ENCODE assay signal across 29 cellular contexts in the genomic region with DNA sequence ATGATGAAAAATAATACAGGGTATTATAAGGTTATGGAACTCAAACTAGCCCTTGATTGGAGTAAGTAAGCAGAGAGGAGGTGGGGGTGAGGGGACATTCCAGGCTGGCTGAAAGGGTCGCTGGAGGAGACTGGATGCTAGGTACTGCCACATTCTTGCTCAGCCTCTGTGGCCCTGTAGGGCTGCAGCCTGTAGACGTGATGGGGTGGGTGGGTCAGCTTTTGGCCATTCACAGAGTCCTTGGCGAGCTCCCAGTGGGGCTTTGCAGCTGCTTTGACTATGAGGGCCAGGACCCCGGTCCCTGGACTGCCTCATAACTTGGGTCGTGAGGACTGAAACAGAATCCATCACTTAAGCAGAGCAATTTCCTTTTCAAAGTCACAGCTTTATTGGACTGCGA. TPM values are rescaled to one million over a fixed set of nuclear protein-coding genes. Genes with fewer than 3 reads are reported as not detected.
DNase-seq lines count a peak whose midpoint lies in the region; ATAC-seq, FAIRE-seq and TF ChIP-seq lines count a peak whose summit lies in the region.
"Had no signal": no experiment of that assay in that cellular context is flagged by ENCODE, and none has a peak within 500 bp of the region (broad histone marks: within the 10 kb centered on the region; RNA-seq: fewer than 3 reads in every experiment).

No MANE protein-coding gene starts in this region.

- H2AK5ac ChIP-seq in H1 (ENCODE audit: low read depth, low read length) (no peak overlapping the region), trophoblast cell (ENCODE audit: low read length) (no peak overlapping the region)

- H3K14ac ChIP-seq in H1 (ENCODE audit: insufficient read length): no peak overlapping the region
- H3K14ac ChIP-seq in trophoblast cell (ENCODE audit: low read length): no peak overlapping the region

- H3K9ac ChIP-seq in H1 (replicated peaks in 1 of 4; ENCODE audit: extremely low read depth in 1 of 4, low read depth in 3 of 4, low read length in 3 of 4) (no peak overlapping the region), trophoblast cell (ENCODE audit: low read length) (no peak overlapping the region)
- H3K9ac ChIP-seq: BLaER1 treated with 17β-estradiol and CSF1 and Interleukin-3, amounts not matched to agents 10 nM and 100 nM had no signal

- peaks cover 31% of the 10 kb centered on the region for H3K27me3 ChIP-seq in H7 (ENCODE audit: control insufficient read depth, insufficient read depth, low read length)
- peaks cover 17 to 42% (median 33%) of the 10 kb centered on the region in 4 experiments for H3K27me3 ChIP-seq in H1 (replicated peaks in 1 of 4; ENCODE audit: control insufficient read depth in 3 of 4, extremely low read depth in 1 of 4, insufficient read depth in 3 of 4, low read length in 3 of 4)
- H3K27me3 ChIP-seq in trophoblast cell (ENCODE audit: insufficient read depth, low read length): peaks cover 16% of the 10 kb centered on the region
- H3K27me3 ChIP-seq: SJCRH30 had no signal

- ATAC-seq in GM19455 (IDR thresholded peaks at IDR 0.05; ENCODE audit: unreplicated experiment): no peak
- ATAC-seq: A549, HepG2, K562, PC-3 had no signal

- H3K4me1 ChIP-seq in H1 (replicated peaks in 1 of 4; ENCODE audit: control insufficient read depth in 3 of 4, insufficient read depth in 4 of 4, low read length in 3 of 4) (peaks cover 15 to 30% (median 19%) of the 10 kb centered on the region in 4 experiments; a peak in 6 of 7 replicates), trophoblast cell (ENCODE audit: control insufficient read depth in 1 of 2, insufficient read depth in 2 of 2, low read length in 2 of 2) (peaks cover 6 to 25% of the 10 kb centered on the region in 2 experiments)

- H3K79me2 ChIP-seq in H1 (ENCODE audit: control insufficient read depth in 1 of 2, insufficient read depth in 2 of 2, low read length in 2 of 2) (no peaks in the 10 kb centered on the region), trophoblast cell (ENCODE audit: control insufficient read depth, insufficient read depth, low read length, poor library complexity) (peaks cover 8% of the 10 kb centered on the region)

- POLR2A ChIA-PET in H1 (lab: Charles Lee; ENCODE audit: partially characterized antibody): interaction anchor here (0.5 to 1.0 kb wide), 2 partner anchors 15 to 341 kb away, joined by 3 read pairs; no protein-coding TSS in a partner anchor

- H3K27me3 Mint-ChIP-seq in type B pancreatic cell: peaks cover 58% of the 10 kb centered on the region
- H3K27me3 Mint-ChIP-seq in activated T-helper 1 cell treated with anti-CD3 and anti-CD28 coated beads, Interleukin-12 subunit alpha, Interleukin-12 subunit beta, Interleukin-2, Interleukin-4 antibody, amounts not matched to agents 30 ng/mL and 10 ng/mL and 1 ng/mL, durations not matched to agents 14 hours and 24 hours and 36 hours (ENCODE audit: insufficient read depth): peaks cover 34% of the 10 kb centered on the region

- H3K4ac ChIP-seq in H1 (replicated peaks; ENCODE audit: insufficient read length, low read depth, low read length) (no peak overlapping the region), trophoblast cell (ENCODE audit: low read depth, low read length) (no peak overlapping the region)

- no peak overlapping the region for H2AFZ ChIP-seq in H1 (ENCODE audit: low read length)
- H2AFZ ChIP-seq in trophoblast cell (ENCODE audit: insufficient read depth, low read length, poor library complexity): no peak overlapping the region

- H3K9me3 ChIP-seq in H1 (ENCODE audit: insufficient read depth in 2 of 2, low read depth in 1 of 2, low read length in 1 of 2) (no peaks in the 10 kb centered on the region), trophoblast cell (ENCODE audit: insufficient read depth, low read depth, low read length) (peaks cover 2% of the 10 kb centered on the region)
- H3K9me3 ChIP-seq: A549, SJCRH30 had no signal

- TF ChIP-seq RAD21 in H1 (IDR thresholded peaks at IDR 0.05 in 1 of 2, conservative IDR thresholded peaks at IDR 0.05 in 1 of 2; ENCODE audit: low read depth in 2 of 2, low read length in 2 of 2): no peak

- H3K23ac ChIP-seq in H1 (ENCODE audit: insufficient read length) (no peak overlapping the region), trophoblast cell (ENCODE audit: low read length) (no peak overlapping the region)

- H3K4me3 ChIP-seq in H7 (ENCODE audit: insufficient read depth, low read depth, low read length) (no peak overlapping the region), H1 (ENCODE audit: extremely low read depth in 1 of 4, insufficient read depth in 2 of 4, low read depth in 3 of 4, low read length in 4 of 4) (no peak overlapping the region), trophoblast cell (ENCODE audit: low read depth, low read length) (no peak overlapping the region)
- H3K4me3 ChIP-seq: A549; BLaER1 treated with 17β-estradiol and CSF1 and Interleukin-3, amounts not matched to agents 10 nM and 100 nM; K562; SJCRH30 had no signal

- intact Hi-C loops in activated T-helper 1 cell treated with anti-CD3 and anti-CD28 coated beads, Interleukin-12 subunit alpha, Interleukin-12 subunit beta, Interleukin-2, Interleukin-4 antibody, amounts not matched to agents 30 ng/mL and 10 ng/mL and 1 ng/mL, durations not matched to agents 14 hours and 24 hours and 36 hours (cut with micrococcal nuclease): no loop called here

- DNase-seq in H7: peak; percentile 58
- no peak for DNase-seq in H1 (ENCODE audit: low read depth in 1 of 2, low spot score in 2 of 2)
- DNase-seq in left kidney (ENCODE audit: low read depth, low spot score): peak; percentile 69
- no peak for DNase-seq in trophoblast cell
- no peak for DNase-seq in type B pancreatic cell (ENCODE audit: extremely low spot score, unreplicated experiment)
- DNase-seq in activated T-helper 1 cell treated with anti-CD3 and anti-CD28 coated beads, Interleukin-12 subunit alpha, Interleukin-12 subunit beta, Interleukin-2, Interleukin-4 antibody, amounts not matched to agents 30 ng/mL and 10 ng/mL and 1 ng/mL, durations not matched to agents 14 hours and 24 hours and 36 hours (ENCODE audit: low spot score): no peak
- DNase-seq: AML-193; CD4-positive, alpha-beta T cell; COR-L47; DMS53; GF-D8; Kasumi-1; NCI-H1092 treated with DMSO at 0.1 percent for 48 hours; NCI-H1436; NCI-H187; NCI-H2081 treated with DMSO at 0.1 percent for 48 hours; NCI-H446; NCI-H526; NCI-H82; NK-92 treated with Interleukin-12 subunit alpha and Interleukin-12 subunit beta, amount 100 ng/mL, for 24 hours; PC-3 had no signal

- H3K9me3 Mint-ChIP-seq in type B pancreatic cell: no peaks in the 10 kb centered on the region
- no peaks in the 10 kb centered on the region for H3K9me3 Mint-ChIP-seq in activated T-helper 1 cell treated with anti-CD3 and anti-CD28 coated beads, Interleukin-12 subunit alpha, Interleukin-12 subunit beta, Interleukin-2, Interleukin-4 antibody, amounts not matched to agents 30 ng/mL and 10 ng/mL and 1 ng/mL, durations not matched to agents 14 hours and 24 hours and 36 hours
- H3K9me3 Mint-ChIP-seq: CD4-positive, alpha-beta T cell had no signal

- no peak overlapping the region for H3K27ac Mint-ChIP-seq in type B pancreatic cell
- no peak overlapping the region for H3K27ac Mint-ChIP-seq in activated T-helper 1 cell treated with anti-CD3 and anti-CD28 coated beads, Interleukin-12 subunit alpha, Interleukin-12 subunit beta, Interleukin-2, Interleukin-4 antibody, amounts not matched to agents 30 ng/mL and 10 ng/mL and 1 ng/mL, durations not matched to agents 14 hours and 24 hours and 36 hours
- H3K27ac Mint-ChIP-seq: CD4-positive, alpha-beta T cell had no signal

- no peaks in the 10 kb centered on the region for H3K36me3 Mint-ChIP-seq in type B pancreatic cell
- no peaks in the 10 kb centered on the region for H3K36me3 Mint-ChIP-seq in activated T-helper 1 cell treated with anti-CD3 and anti-CD28 coated beads, Interleukin-12 subunit alpha, Interleukin-12 subunit beta, Interleukin-2, Interleukin-4 antibody, amounts not matched to agents 30 ng/mL and 10 ng/mL and 1 ng/mL, durations not matched to agents 14 hours and 24 hours and 36 hours (ENCODE audit: low read depth)

- H2BK5ac ChIP-seq in H1 (ENCODE audit: low read depth, low read length) (no peak overlapping the region), trophoblast cell (ENCODE audit: low read depth, low read length, poor library complexity) (no peak overlapping the region)

- WGBS in H1 (ENCODE audit: extremely low coverage in 1 of 2, insufficient coverage in 1 of 2, insufficient read length in 1 of 2, insufficient replicate concordance in 2 of 2, low coverage in 1 of 2, low lambda C conversion rate in 2 of 2, missing lambda C conversion rate in 1 of 2), 2 experiments: 55% methylated on average over 6 of the region's 6 CpGs; no CpG with 5 or more reads in 1 of the 2 experiments
- no CpG with 5 or more reads among the region's 6 CpGs for WGBS in trophoblast cell (ENCODE audit: extremely low coverage, insufficient coverage, insufficient read length)

- H3K18ac ChIP-seq in H1 (ENCODE audit: extremely low read depth, low read length): no peak overlapping the region
- H3K18ac ChIP-seq in trophoblast cell (ENCODE audit: low read length): no peak overlapping the region

- H3K79me1 ChIP-seq in H1 (ENCODE audit: low read depth, low read length): no peaks in the 10 kb centered on the region
- peaks cover 21% of the 10 kb centered on the region for H3K79me1 ChIP-seq in trophoblast cell (ENCODE audit: low read length)

- H4K8ac ChIP-seq in H1 (ENCODE audit: extremely low read depth, insufficient read depth, low read length): no peak overlapping the region
- H4K8ac ChIP-seq in trophoblast cell (ENCODE audit: low read depth, low read length): peak overlapping the region; percentile 16

- TF ChIP-seq EP300 in H1 (IDR thresholded peaks at IDR 0.05; ENCODE audit: borderline replicate concordance in 1 of 2, low read depth in 2 of 2, low read length in 2 of 2): no peak

- TF ChIP-seq POLR2A in H1 (IDR thresholded peaks at IDR 0.05; ENCODE audit: control extremely low read depth in 1 of 2, low read depth in 2 of 2, low read length in 2 of 2): no peak

- H3K23me2 ChIP-seq in H1 (ENCODE audit: low read depth, low read length): peaks cover 9% of the 10 kb centered on the region; the same call in 1 of the 2 replicates

- H4K12ac ChIP-seq in trophoblast cell (ENCODE audit: low read depth, low read length): no peak overlapping the region

- H2BK20ac ChIP-seq in H1 (ENCODE audit: low read length): no peak overlapping the region

- no peak for FAIRE-seq in H1 (lab: Jason Lieb, UNC)
- FAIRE-seq: A549, GM12891, H54, HepG2, K562 had no signal

- H2BK120ac ChIP-seq in H1 (replicated peaks; ENCODE audit: low read depth, low read length): no peak overlapping the region
- H2BK120ac ChIP-seq in trophoblast cell (ENCODE audit: insufficient read depth, low read length, poor library complexity): no peak overlapping the region

- H3K36me3 ChIP-seq in H7 (replicated peaks; ENCODE audit: control insufficient read depth, insufficient read depth, low read length) (no peaks in the 10 kb centered on the region), H1 (ENCODE audit: control insufficient read depth in 2 of 4, insufficient read depth in 4 of 4, low read length in 3 of 4) (peaks cover 0 to 6% (median 0%) of the 10 kb centered on the region in 4 experiments; a peak in 1 of 8 replicates), trophoblast cell (ENCODE audit: control insufficient read depth in 1 of 2, insufficient read depth in 2 of 2, low read length in 2 of 2) (no peaks in the 10 kb centered on the region)
- H3K36me3 ChIP-seq: BLaER1 treated with 17β-estradiol and CSF1 and Interleukin-3, amounts not matched to agents 10 nM and 100 nM; SJCRH30 had no signal

- peaks cover 28% of the 10 kb centered on the region for H3K4me1 Mint-ChIP-seq in type B pancreatic cell (ENCODE audit: unreplicated experiment)
- no peaks in the 10 kb centered on the region for H3K4me1 Mint-ChIP-seq in activated T-helper 1 cell treated with anti-CD3 and anti-CD28 coated beads, Interleukin-12 subunit alpha, Interleukin-12 subunit beta, Interleukin-2, Interleukin-4 antibody, amounts not matched to agents 30 ng/mL and 10 ng/mL and 1 ng/mL, durations not matched to agents 14 hours and 24 hours and 36 hours (ENCODE audit: low read depth)

- H4K20me1 ChIP-seq in H1 (replicated peaks in 1 of 2; ENCODE audit: control insufficient read depth in 1 of 2, insufficient read depth in 2 of 2, low read length in 2 of 2): no peaks in the 10 kb centered on the region

- H4K91ac ChIP-seq in H1 (replicated peaks; ENCODE audit: insufficient read length, low read length): no peak overlapping the region
- no peak overlapping the region for H4K91ac ChIP-seq in trophoblast cell (ENCODE audit: low read depth, low read length)

- H2BK12ac ChIP-seq in H1 (ENCODE audit: low read depth, low read length) (no peak overlapping the region), trophoblast cell (ENCODE audit: low read length) (no peak overlapping the region)

- H3K27ac ChIP-seq in H1 (ENCODE audit: low read depth, low read length) (no peak overlapping the region), trophoblast cell (ENCODE audit: low read depth, low read length) (no peak overlapping the region)
- H3K27ac ChIP-seq: A549; BLaER1 treated with 17β-estradiol and CSF1 and Interleukin-3, amounts not matched to agents 10 nM and 100 nM; SJCRH30 had no signal

- TF ChIP-seq CTCF in H1 (IDR thresholded peaks at IDR 0.05; ENCODE audit: control extremely low read depth in 1 of 3, insufficient read depth in 1 of 3, low read depth in 1 of 3, low read length in 3 of 3) (no peak), type B pancreatic cell (conservative IDR thresholded peaks at IDR 0.05) (no peak)

- CTCF ChIA-PET in H1 (lab: Charles Lee; ENCODE audit: partially characterized antibody): interaction anchor here (0.7 to 1.6 kb wide), 3 partner anchors 13 to 349 kb away, joined by 3 read pairs; no protein-coding TSS in a partner anchor

- H3K4me3 Mint-ChIP-seq in type B pancreatic cell: no peak overlapping the region
- H3K4me3 Mint-ChIP-seq in activated T-helper 1 cell treated with anti-CD3 and anti-CD28 coated beads, Interleukin-12 subunit alpha, Interleukin-12 subunit beta, Interleukin-2, Interleukin-4 antibody, amounts not matched to agents 30 ng/mL and 10 ng/mL and 1 ng/mL, durations not matched to agents 14 hours and 24 hours and 36 hours: no peak overlapping the region
- H3K4me3 Mint-ChIP-seq: CD4-positive, alpha-beta T cell had no signal

- H3K4me2 ChIP-seq in H1 (ENCODE audit: insufficient read depth in 1 of 2, low read depth in 2 of 2, low read length in 2 of 2): no peak overlapping the region
- no peak overlapping the region for H3K4me2 ChIP-seq in trophoblast cell (ENCODE audit: low read length)
- H3K4me2 ChIP-seq: A549; BLaER1 treated with 17β-estradiol and CSF1 and Interleukin-3, amounts not matched to agents 10 nM and 100 nM had no signal

- H3K56ac ChIP-seq in H1 (replicated peaks; ENCODE audit: insufficient read length, low read depth, low read length): no peak overlapping the region

- no peak overlapping the region for H2BK15ac ChIP-seq in H1 (ENCODE audit: low read length)

- no peak overlapping the region for H4K5ac ChIP-seq in H1 (ENCODE audit: insufficient read length, low read depth, low read length)

RNA-seq across cellular contexts. Expression of a gene that starts 4.2 kb away (rescaled TPM):
- 1.00 and 1.6 TPM in 2 replicates for total RNA-seq in H7 (2014; rRNA removed; shearing (Covaris generic))
- total RNA-seq in H1 (2021; fragmentation: NEBNext Ultra II Directional; extraction: Animal tissue kit (Norgen Biotek cat#: 25700)): 1.7 and 2.0 TPM in 2 replicates
- 0.15 and 0.31 TPM in 2 replicates for polyA plus RNA-seq in H1 (2011; rRNA removed)
- 0.22 TPM for polyA plus RNA-seq in H1 (2011; cell fraction: cytosol; rRNA removed)
- 0.43 TPM for polyA plus RNA-seq in H1 (2011; cell fraction: nucleus; rRNA removed)
- polyA plus RNA-seq in H1 (2012, experiment 1 of 2): 0.33 to 0.62 TPM (median 0.38 TPM) in 4 replicates
- 0.14 TPM for polyA plus RNA-seq in H1 (2012, experiment 2 of 2)
- 0.89 TPM for polyA plus RNA-seq in H1 (2013, experiment 1 of 2)
- 0.46 TPM for polyA plus RNA-seq in H1 (2013, experiment 2 of 2)
- 0.15 and 0.47 TPM in 2 replicates for polyA minus RNA-seq in H1 (2011; rRNA and poly(A)+ RNA removed)
- not detected for polyA minus RNA-seq in H1 (2011; cell fraction: cytosol; rRNA and poly(A)+ RNA removed)
- 0.70 TPM for polyA minus RNA-seq in H1 (2011; cell fraction: nucleus; rRNA and poly(A)+ RNA removed)
- 7.6 and 8.4 TPM in 2 replicates for polyA plus RNA-seq in trophoblast cell (2013)
- total RNA-seq in type B pancreatic cell (ENCODE audit: low replicate concordance): 0.98 and 5.7 TPM in 2 replicates
- 0.36 and 0.44 TPM in 2 replicates for total RNA-seq in activated T-helper 1 cell treated with anti-CD3 and anti-CD28 coated beads, Interleukin-12 subunit alpha, Interleukin-12 subunit beta, Interleukin-2, Interleukin-4 antibody, amounts not matched to agents 30 ng/mL and 10 ng/mL and 1 ng/mL, durations not matched to agents 14 hours and 24 hours and 36 hours
- total RNA-seq: CD4-positive, alpha-beta T cell; K562; PC-3 had no signal
- polyA plus RNA-seq: K562 had no signal

Comparison
In these comparisons a context has a peak if more than half of its experiments do, and no peak if none do; other contexts are left out.
1. DNase-seq: peak in H7 (single experiment) and left kidney (single experiment); none in H1 (0 of 2), trophoblast cell (0 of 2), type B pancreatic cell (single experiment) and activated T-helper 1 cell treated with anti-CD3 and anti-CD28 coated beads, Interleukin-12 subunit alpha, Interleukin-12 subunit beta, Interleukin-2, Interleukin-4 antibody, amounts not matched to agents 30 ng/mL and 10 ng/mL and 1 ng/mL, durations not matched to agents 14 hours and 24 hours and 36 hours (single experiment).